8 cellular contexts compared by ENCODE assay signal in the genomic region with DNA sequence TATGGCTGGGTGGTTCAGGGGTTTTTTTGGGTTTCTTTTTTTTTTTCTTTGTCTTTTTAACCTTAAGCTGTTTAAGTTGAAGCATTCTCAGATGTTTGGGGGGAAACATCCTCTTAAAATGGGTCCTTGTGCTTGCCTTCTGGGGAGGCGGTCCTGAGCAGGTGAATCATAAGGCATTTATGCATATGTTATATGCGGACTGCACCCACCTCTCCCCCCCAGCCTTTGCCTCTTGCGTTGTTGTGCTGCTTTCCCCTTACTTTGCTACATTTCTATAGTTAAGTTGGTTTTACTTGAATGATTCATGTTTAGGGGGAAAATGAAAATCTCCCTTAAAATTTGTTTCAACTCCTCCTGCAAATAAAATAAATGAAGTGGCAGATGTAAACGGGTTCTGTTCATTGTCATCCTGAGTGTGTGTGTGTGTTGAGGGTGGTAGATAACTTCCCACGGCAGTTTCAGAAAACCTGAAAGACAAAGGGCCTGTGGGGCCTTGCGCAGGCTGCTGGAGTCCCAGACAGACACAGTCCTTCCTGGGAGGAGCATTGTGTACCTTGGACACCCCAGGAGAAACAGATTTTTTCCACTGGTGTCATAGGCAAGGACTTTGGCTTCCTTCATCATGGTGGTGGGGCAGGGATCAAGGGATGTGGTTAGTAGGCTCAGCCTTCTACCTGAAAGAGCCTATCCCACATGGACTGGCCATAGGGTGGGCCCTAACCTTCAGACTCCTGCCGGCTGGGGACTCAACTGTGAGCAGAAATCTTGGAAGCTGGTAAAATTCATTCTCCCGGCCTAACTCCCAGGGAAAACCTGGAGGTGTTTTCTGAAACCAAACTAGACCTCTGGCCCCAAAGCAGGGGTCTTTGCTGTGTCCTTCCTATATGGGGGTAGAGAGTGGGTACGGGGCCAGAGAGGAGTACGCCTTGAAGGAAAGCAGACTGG. TPM values are rescaled to one million over a fixed set of nuclear protein-coding genes. Genes with fewer than 3 reads are reported as not detected.
A peak's percentile ranks its signal among the peaks of the same experiment; 100 is the strongest.
DNase-seq lines count a peak whose midpoint lies in the region; ATAC-seq lines count a peak whose summit lies in the region.

No MANE protein-coding gene starts in this region.

- intact Hi-C loops in left ventricle myocardium superior (cut with micrococcal nuclease): no loop called here

- DNase-seq in HT-29 (ENCODE audit: low spot score) (peak; percentile 75), activated gamma-delta T cell (lab: John Stamatoyannopoulos, UW) (no peak), left ventricle myocardium superior (no peak)
- peak; percentile 71 for DNase-seq in activated CD8-positive, alpha-beta memory T cell treated with anti-CD3 and anti-CD28 coated beads, Interleukin-2, amount 50 U/mL, for 48 hours
- DNase-seq in stimulated activated CD4-positive, alpha-beta T cell treated with anti-CD3 and anti-CD28 coated beads, Interleukin-4, amount 100 ng/mL, for 24 hours: peak; percentile 74

- H3K9me3 ChIP-seq in iPS-20b (ENCODE audit: insufficient read depth, low read depth, low read length): no peaks in the 10 kb centered on the region

- ATAC-seq in HG02981 (IDR thresholded peaks at IDR 0.05; ENCODE audit: unreplicated experiment) (no peak), HG02642 (IDR thresholded peaks at IDR 0.05; ENCODE audit: poor library complexity, unreplicated experiment) (no peak), left ventricle myocardium superior (no peak)

- peak overlapping the region; percentile 91; the same call in 1 of the 2 replicates for H3K4me3 ChIP-seq in iPS-20b (ENCODE audit: low read length)

- peaks cover 61% of the 10 kb centered on the region for H3K36me3 ChIP-seq in iPS-20b (ENCODE audit: insufficient read depth, low read depth, low read length)

- H3K27ac ChIP-seq in iPS-20b (ENCODE audit: low read length): no peak overlapping the region

- H3K9ac ChIP-seq in iPS-20b (ENCODE audit: low read depth, low read length): peak overlapping the region; percentile 68; the same call in 1 of the 2 replicates

- peaks cover 4% of the 10 kb centered on the region; the same call in 1 of the 2 replicates for H3K4me1 ChIP-seq in iPS-20b (ENCODE audit: insufficient read depth, low read length)

- no peaks in the 10 kb centered on the region; the same call in 1 of the 2 replicates for H3K27me3 ChIP-seq in iPS-20b (ENCODE audit: insufficient read depth, low read length)

RNA-seq across cellular contexts. Expression of gene SH3D21, which starts 0.9 kb away (rescaled TPM):
- 12.6 and 14.8 TPM in 2 replicates for total RNA-seq in HT-29 (2014; rRNA removed; shearing (Covaris generic))
- 1.1 TPM for total RNA-seq in left ventricle myocardium superior

RNA-seq across cellular contexts. Expression of gene EVA1B, which starts 18.2 kb away (rescaled TPM):
- 25.0 and 32.9 TPM in 2 replicates for total RNA-seq in HT-29 (2014; rRNA removed; shearing (Covaris generic))
- total RNA-seq in left ventricle myocardium superior: 10.8 TPM

Comparison
In these comparisons a context has a peak if more than half of its experiments do, and no peak if none do; other contexts are left out.
1. DNase-seq: peak in HT-29 (single experiment), activated CD8-positive, alpha-beta memory T cell treated with anti-CD3 and anti-CD28 coated beads, Interleukin-2, amount 50 U/mL, for 48 hours (single experiment) and stimulated activated CD4-positive, alpha-beta T cell treated with anti-CD3 and anti-CD28 coated beads, Interleukin-4, amount 100 ng/mL, for 24 hours (single experiment); none in activated gamma-delta T cell (single experiment) and left ventricle myocardium superior (single experiment).